In the genomic region with DNA sequence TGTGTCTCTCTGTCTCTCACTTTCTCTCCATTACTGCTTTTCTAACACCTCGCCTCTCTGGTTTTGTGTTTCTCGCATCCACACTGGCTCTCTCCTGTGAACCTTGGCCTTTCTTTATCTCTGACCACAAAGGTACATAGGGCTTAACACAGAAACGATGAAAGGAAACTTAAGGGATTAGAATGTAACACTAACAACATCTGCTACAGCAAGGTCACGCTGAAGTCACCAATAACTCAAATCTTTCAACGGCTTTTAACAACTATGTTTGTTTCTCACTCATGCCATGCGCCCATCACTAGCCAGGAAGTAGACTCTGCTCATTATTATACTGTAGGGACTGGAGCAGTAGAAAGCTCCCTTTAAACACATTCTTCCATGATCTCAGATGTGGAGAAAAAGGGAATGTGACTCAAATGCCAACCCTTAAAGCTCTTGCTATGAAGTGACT, we compare ENCODE assay signal across 2 cellular contexts.
TF ChIP-seq lines count a peak whose summit lies in the region.

No MANE protein-coding gene starts in this region.

TF ChIP-seq in GM23338, 12 proteins besides CTCF, POLR2A, EP300 and RAD21:
- TF ChIP-seq, protein P1, sequence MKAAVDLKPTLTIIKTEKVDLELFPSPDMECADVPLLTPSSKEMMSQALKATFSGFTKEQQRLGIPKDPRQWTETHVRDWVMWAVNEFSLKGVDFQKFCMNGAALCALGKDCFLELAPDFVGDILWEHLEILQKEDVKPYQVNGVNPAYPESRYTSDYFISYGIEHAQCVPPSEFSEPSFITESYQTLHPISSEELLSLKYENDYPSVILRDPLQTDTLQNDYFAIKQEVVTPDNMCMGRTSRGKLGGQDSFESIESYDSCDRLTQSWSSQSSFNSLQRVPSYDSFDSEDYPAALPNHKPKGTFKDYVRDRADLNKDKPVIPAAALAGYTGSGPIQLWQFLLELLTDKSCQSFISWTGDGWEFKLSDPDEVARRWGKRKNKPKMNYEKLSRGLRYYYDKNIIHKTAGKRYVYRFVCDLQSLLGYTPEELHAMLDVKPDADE (IDR thresholded peaks at IDR 0.05), result no peak
- TF ChIP-seq STAT1 (IDR thresholded peaks at IDR 0.05; ENCODE audit: unreplicated experiment) (no peak), POLR2AphosphoS5 (IDR thresholded peaks at IDR 0.05; ENCODE audit: low read depth) (no peak), ZNF331 (CRISPR knock-in tag; IDR thresholded peaks at IDR 0.05; ENCODE audit: low read depth) (no peak), CREB1 (CRISPR knock-in tag; IDR thresholded peaks at IDR 0.05; ENCODE audit: low read depth) (no peak), EZH2phosphoT487 (IDR thresholded peaks at IDR 0.05; ENCODE audit: unreplicated experiment) (no peak)

TF ChIP-seq in K562, 482 proteins besides CTCF, POLR2A, EP300 and RAD21:
- no peak for TF ChIP-seq SOX6 (IDR thresholded peaks at IDR 0.05)
- TF ChIP-seq ZNF695 (CRISPR knock-in tag; IDR thresholded peaks at IDR 0.05), result no peak
- no peak for TF ChIP-seq ESRRA (IDR thresholded peaks at IDR 0.05; ENCODE audit: borderline replicate concordance, low read depth)
- TF ChIP-seq, protein P2, sequence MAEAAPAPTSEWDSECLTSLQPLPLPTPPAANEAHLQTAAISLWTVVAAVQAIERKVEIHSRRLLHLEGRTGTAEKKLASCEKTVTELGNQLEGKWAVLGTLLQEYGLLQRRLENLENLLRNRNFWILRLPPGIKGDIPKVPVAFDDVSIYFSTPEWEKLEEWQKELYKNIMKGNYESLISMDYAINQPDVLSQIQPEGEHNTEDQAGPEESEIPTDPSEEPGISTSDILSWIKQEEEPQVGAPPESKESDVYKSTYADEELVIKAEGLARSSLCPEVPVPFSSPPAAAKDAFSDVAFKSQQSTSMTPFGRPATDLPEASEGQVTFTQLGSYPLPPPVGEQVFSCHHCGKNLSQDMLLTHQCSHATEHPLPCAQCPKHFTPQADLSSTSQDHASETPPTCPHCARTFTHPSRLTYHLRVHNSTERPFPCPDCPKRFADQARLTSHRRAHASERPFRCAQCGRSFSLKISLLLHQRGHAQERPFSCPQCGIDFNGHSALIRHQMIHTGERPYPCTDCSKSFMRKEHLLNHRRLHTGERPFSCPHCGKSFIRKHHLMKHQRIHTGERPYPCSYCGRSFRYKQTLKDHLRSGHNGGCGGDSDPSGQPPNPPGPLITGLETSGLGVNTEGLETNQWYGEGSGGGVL (CRISPR knock-in tag; IDR thresholded peaks at IDR 0.05), result no peak
- TF ChIP-seq CBFA2T2 (conservative IDR thresholded peaks at IDR 0.05), result no peak
- TF ChIP-seq CBFA2T3 (IDR thresholded peaks at IDR 0.05), result 0 out of 2 replicates have a peak, but pooled peaks have one; percentile 18
- TF ChIP-seq NFE2L1 (tag; IDR thresholded peaks at IDR 0.05; ENCODE audit: borderline replicate concordance, low read depth), result no peak
- TF ChIP-seq, protein P3, sequence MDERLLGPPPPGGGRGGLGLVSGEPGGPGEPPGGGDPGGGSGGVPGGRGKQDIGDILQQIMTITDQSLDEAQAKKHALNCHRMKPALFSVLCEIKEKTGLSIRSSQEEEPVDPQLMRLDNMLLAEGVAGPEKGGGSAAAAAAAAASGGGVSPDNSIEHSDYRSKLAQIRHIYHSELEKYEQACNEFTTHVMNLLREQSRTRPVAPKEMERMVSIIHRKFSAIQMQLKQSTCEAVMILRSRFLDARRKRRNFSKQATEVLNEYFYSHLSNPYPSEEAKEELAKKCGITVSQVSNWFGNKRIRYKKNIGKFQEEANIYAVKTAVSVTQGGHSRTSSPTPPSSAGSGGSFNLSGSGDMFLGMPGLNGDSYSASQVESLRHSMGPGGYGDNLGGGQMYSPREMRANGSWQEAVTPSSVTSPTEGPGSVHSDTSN (CRISPR knock-in tag; IDR thresholded peaks at IDR 0.05; ENCODE audit: low read depth), result no peak
- TF ChIP-seq, protein P3 (tag; conservative IDR thresholded peaks at IDR 0.05; ENCODE audit: low read depth), result 0 out of 2 replicates have a peak, but pooled peaks have one; percentile 13
- TF ChIP-seq SMARCA5 (IDR thresholded peaks at IDR 0.05), result no peak
- TF ChIP-seq, protein P4, sequence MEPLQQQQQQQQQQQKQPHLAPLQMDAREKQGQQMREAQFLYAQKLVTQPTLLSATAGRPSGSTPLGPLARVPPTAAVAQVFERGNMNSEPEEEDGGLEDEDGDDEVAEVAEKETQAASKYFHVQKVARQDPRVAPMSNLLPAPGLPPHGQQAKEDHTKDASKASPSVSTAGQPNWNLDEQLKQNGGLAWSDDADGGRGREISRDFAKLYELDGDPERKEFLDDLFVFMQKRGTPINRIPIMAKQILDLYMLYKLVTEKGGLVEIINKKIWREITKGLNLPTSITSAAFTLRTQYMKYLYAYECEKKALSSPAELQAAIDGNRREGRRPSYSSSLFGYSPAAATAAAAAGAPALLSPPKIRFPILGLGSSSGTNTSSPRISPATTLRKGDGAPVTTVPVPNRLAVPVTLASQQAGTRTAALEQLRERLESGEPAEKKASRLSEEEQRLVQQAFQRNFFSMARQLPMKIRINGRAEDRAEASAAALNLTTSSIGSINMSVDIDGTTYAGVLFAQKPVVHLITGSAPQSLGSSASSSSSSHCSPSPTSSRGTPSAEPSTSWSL (CRISPR knock-in tag; IDR thresholded peaks at IDR 0.05; ENCODE audit: borderline replicate concordance), result no peak
- TF ChIP-seq PCBP2 (IDR thresholded peaks at IDR 0.05; ENCODE audit: low read depth, low read length, poor library complexity, severe bottlenecking), result no peak
- TF ChIP-seq, protein P5, sequence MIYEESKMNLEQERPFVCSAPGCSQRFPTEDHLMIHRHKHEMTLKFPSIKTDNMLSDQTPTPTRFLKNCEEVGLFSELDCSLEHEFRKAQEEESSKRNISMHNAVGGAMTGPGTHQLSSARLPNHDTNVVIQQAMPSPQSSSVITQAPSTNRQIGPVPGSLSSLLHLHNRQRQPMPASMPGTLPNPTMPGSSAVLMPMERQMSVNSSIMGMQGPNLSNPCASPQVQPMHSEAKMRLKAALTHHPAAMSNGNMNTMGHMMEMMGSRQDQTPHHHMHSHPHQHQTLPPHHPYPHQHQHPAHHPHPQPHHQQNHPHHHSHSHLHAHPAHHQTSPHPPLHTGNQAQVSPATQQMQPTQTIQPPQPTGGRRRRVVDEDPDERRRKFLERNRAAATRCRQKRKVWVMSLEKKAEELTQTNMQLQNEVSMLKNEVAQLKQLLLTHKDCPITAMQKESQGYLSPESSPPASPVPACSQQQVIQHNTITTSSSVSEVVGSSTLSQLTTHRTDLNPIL (CRISPR knock-in tag; IDR thresholded peaks at IDR 0.05), result no peak
- TF ChIP-seq ZNF57 (CRISPR knock-in tag; IDR thresholded peaks at IDR 0.05), result no peak
- no peak for TF ChIP-seq ZNF124 (CRISPR knock-in tag; IDR thresholded peaks at IDR 0.05)
- TF ChIP-seq NR2C2 (CRISPR knock-in tag; IDR thresholded peaks at IDR 0.05), result no peak
- peak; percentile 42; the same call in 1 of the 2 replicates for TF ChIP-seq NR2C2 (tag; IDR thresholded peaks at IDR 0.05)
- TF ChIP-seq MCM5 (IDR thresholded peaks at IDR 0.05; ENCODE audit: low read depth), result no peak
- TF ChIP-seq THRAP3 (IDR thresholded peaks at IDR 0.05; ENCODE audit: borderline replicate concordance), result no peak
- no peak for TF ChIP-seq RAD51 (IDR thresholded peaks at IDR 0.05; ENCODE audit: borderline replicate concordance, low read depth)
- no peak for TF ChIP-seq HMG20A (CRISPR knock-in tag; conservative IDR thresholded peaks at IDR 0.05)
- no peak for TF ChIP-seq ZNF140 (CRISPR knock-in tag; IDR thresholded peaks at IDR 0.05)
- no peak for TF ChIP-seq SIN3A (IDR thresholded peaks at IDR 0.05; ENCODE audit: borderline replicate concordance in 2 of 2, control insufficient read depth in 1 of 2, low read depth in 2 of 2, low read length in 2 of 2)
- TF ChIP-seq, protein P6, sequence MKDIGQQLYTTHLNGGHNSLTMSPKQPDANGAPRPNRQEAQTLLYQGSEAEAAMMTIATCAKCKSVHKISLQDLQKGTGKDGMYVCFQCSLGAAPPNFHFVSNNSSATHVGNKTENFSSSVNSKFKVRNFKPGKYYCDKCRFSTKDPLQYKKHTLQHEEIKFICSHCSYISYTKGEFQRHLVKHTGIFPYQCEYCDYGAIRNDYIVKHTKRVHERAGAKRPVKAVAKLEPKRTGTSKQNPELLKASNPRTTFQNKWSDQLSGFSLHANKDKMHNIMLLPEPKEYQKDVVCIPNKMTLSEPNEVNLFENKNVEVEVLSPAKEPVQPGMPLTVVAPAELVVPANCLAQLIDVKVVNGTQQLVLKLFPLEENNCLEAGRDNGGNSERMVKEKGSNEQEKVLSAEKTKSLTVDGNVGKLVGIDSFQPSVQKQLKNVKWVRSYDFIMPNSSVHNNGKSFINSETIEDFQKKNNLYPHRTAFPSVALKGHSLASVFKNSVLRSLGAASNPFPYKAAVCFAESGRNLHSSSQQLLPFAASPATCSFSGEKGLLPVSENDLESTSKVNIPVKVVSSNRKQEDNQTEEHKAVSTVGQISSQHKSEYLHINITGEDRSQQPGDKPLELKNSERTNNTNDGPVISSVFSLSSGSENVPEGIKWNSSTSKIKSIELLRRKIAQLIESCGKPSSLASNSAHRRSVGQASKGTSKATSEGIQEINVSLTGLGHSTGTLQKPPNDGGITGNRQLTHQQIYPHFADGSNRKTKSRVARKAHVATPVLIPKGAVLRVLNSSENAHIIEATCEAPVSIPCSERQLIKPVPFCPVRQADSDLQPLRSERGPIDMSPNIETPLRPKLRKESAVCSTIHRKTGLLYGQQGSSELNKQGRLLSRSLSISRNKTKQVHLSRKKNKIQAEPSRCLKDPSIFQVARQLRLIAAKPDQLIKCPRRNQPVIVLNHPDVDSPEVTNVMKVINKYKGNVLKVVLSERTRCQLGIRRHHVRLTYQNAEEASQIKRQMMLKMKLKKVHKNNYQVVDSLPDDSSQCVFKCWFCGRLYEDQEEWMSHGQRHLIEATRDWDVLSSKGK (CRISPR knock-in tag; IDR thresholded peaks at IDR 0.05), result no peak
- no peak for TF ChIP-seq DPF2 (IDR thresholded peaks at IDR 0.05)
- no peak for TF ChIP-seq KDM2B (CRISPR knock-in tag; IDR thresholded peaks at IDR 0.05)
- TF ChIP-seq KDM1A (IDR thresholded peaks at IDR 0.05), result no peak
